In genomic region chr9:96992303-96992702, GRCh38 we compare ENCODE assay signal across 1 cellular context. TPM values are rescaled to one million over a fixed set of nuclear protein-coding genes. Genes with fewer than 3 reads are reported as not detected.
"Had no signal": no experiment of that assay in that cellular context is flagged by ENCODE, and none has a peak within 500 bp of the region (broad histone marks: within the 10 kb centered on the region; RNA-seq: fewer than 3 reads in every experiment).

No MANE protein-coding gene starts in this region.

RNA-seq across cellular contexts. Expression of gene CTSV, which starts 46.6 kb away (rescaled TPM):
- total RNA-seq: cardiac septum had no signal
